In genomic region chr18:67735506-67735905, GRCh38 we compare ENCODE assay signal across 13 cellular contexts.
"Had no signal": no experiment of that assay in that cellular context is flagged by ENCODE, and none has a peak within 500 bp of the region (broad histone marks: within the 10 kb centered on the region; RNA-seq: fewer than 3 reads in every experiment).

No MANE protein-coding gene starts in this region.

- H3K27me3 ChIP-seq: gastrocnemius medialis, ovary, spleen, upper lobe of left lung had no signal

- DNase-seq: activated CD4-positive, alpha-beta T cell treated with anti-CD3 and anti-CD28 coated beads, Interleukin-2, amount 50 U/mL, for 48 hours; activated naive CD4-positive, alpha-beta T cell treated with Interleukin-2 at 50 U/mL for 16 hours; aorta; cerebellar nuclear complex; effector CD8-positive, alpha-beta T cell; gastrocnemius medialis; left colon; lower lobe of right lung; ovary; spleen; stimulated activated naive CD8-positive, alpha-beta T cell treated with anti-CD3 and anti-CD28 coated beads, Interleukin-15, amount 100 ng/mL, for 72 hours; upper lobe of left lung had no signal

- H3K4me1 ChIP-seq: gastrocnemius medialis, lower lobe of right lung, spleen, upper lobe of left lung had no signal

- H3K9me3 ChIP-seq: gastrocnemius medialis, lower lobe of right lung, ovary, spleen, upper lobe of left lung had no signal

- H3K4me3 ChIP-seq: gastrocnemius medialis, lower lobe of right lung, ovary, spleen, upper lobe of left lung had no signal

- H3K27ac ChIP-seq: epithelial cell of prostate, gastrocnemius medialis, lower lobe of right lung, ovary, spleen, upper lobe of left lung had no signal

- H3K36me3 ChIP-seq: gastrocnemius medialis, lower lobe of right lung, ovary, spleen, upper lobe of left lung had no signal
